ENCODE assay signal across 1 cellular context in the genomic region with DNA sequence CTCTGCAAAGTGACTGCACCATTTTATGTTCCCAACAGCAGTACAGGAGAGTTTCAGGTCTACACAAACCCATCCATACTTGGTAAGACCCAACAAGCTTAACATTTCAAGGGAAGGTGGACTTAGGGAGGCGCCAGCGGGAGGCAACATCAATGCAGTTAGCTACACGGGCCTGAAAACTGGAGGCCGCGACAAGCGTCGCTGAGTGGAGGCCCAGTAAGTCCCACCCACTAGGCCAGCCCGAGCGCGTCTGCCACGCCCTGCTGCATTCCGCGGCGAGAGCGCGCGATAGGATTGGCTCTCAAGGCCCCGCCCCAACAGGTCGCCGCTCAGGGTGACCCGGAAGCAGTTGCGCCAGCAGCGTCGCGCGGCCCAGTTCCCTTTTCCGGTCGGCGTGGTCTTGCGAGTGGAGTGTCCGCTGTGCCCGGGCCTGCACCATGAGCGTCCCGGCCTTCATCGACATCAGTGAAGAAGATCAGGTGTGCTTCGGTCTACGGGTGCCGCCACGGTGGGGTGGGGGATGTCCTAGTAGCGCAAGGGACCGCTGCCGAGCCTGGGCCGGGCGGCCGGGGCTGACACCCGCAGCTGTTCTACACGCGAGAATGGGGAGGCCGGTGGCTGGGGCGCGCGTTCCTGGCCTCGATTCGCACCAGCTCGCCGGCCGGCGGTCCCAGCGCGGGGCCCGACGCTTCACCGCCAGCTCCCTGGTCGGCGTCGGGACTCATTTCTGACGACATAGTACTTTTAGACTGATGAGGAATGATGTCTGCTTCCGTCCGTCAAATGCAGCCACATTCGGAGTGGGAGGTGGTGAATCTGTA.
TF ChIP-seq lines count a peak whose summit lies in the region.

EIF3M (plus strand) TSS at position 381 of the 821 bp plus-strand sequence; CDS start at position 438, 57 bp downstream.

TF ChIP-seq in SK-N-SH, 30 proteins besides CTCF, POLR2A, EP300 and RAD21 (continued from another document):
- TF ChIP-seq, protein P1, sequence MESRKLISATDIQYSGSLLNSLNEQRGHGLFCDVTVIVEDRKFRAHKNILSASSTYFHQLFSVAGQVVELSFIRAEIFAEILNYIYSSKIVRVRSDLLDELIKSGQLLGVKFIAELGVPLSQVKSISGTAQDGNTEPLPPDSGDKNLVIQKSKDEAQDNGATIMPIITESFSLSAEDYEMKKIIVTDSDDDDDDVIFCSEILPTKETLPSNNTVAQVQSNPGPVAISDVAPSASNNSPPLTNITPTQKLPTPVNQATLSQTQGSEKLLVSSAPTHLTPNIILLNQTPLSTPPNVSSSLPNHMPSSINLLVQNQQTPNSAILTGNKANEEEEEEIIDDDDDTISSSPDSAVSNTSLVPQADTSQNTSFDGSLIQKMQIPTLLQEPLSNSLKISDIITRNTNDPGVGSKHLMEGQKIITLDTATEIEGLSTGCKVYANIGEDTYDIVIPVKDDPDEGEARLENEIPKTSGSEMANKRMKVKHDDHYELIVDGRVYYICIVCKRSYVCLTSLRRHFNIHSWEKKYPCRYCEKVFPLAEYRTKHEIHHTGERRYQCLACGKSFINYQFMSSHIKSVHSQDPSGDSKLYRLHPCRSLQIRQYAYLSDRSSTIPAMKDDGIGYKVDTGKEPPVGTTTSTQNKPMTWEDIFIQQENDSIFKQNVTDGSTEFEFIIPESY (IDR thresholded peaks at IDR 0.05; ENCODE audit: borderline replicate concordance, low read depth), result peak; percentile 81
- no peak for TF ChIP-seq EZH2phosphoT487 (IDR thresholded peaks at IDR 0.05; ENCODE audit: borderline replicate concordance, low read depth)
- TF ChIP-seq MEF2A (IDR thresholded peaks at IDR 0.05; ENCODE audit: borderline replicate concordance, low read depth), result no peak
- no peak for TF ChIP-seq RFX5 (IDR thresholded peaks at IDR 0.05; ENCODE audit: low read length)
- peak; percentile 97 for TF ChIP-seq GABPA (IDR thresholded peaks at IDR 0.05; ENCODE audit: low read depth)
- TF ChIP-seq, protein P2, sequence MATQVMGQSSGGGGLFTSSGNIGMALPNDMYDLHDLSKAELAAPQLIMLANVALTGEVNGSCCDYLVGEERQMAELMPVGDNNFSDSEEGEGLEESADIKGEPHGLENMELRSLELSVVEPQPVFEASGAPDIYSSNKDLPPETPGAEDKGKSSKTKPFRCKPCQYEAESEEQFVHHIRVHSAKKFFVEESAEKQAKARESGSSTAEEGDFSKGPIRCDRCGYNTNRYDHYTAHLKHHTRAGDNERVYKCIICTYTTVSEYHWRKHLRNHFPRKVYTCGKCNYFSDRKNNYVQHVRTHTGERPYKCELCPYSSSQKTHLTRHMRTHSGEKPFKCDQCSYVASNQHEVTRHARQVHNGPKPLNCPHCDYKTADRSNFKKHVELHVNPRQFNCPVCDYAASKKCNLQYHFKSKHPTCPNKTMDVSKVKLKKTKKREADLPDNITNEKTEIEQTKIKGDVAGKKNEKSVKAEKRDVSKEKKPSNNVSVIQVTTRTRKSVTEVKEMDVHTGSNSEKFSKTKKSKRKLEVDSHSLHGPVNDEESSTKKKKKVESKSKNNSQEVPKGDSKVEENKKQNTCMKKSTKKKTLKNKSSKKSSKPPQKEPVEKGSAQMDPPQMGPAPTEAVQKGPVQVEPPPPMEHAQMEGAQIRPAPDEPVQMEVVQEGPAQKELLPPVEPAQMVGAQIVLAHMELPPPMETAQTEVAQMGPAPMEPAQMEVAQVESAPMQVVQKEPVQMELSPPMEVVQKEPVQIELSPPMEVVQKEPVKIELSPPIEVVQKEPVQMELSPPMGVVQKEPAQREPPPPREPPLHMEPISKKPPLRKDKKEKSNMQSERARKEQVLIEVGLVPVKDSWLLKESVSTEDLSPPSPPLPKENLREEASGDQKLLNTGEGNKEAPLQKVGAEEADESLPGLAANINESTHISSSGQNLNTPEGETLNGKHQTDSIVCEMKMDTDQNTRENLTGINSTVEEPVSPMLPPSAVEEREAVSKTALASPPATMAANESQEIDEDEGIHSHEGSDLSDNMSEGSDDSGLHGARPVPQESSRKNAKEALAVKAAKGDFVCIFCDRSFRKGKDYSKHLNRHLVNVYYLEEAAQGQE (IDR thresholded peaks at IDR 0.05; ENCODE audit: low read depth, low read length), result peak; percentile 63
- TF ChIP-seq FOSL2 (IDR thresholded peaks at IDR 0.05; ENCODE audit: borderline replicate concordance, low read depth), result no peak
- TF ChIP-seq TEAD4 (IDR thresholded peaks at IDR 0.05; ENCODE audit: borderline replicate concordance, insufficient read depth), result no peak
